In the genomic region with DNA sequence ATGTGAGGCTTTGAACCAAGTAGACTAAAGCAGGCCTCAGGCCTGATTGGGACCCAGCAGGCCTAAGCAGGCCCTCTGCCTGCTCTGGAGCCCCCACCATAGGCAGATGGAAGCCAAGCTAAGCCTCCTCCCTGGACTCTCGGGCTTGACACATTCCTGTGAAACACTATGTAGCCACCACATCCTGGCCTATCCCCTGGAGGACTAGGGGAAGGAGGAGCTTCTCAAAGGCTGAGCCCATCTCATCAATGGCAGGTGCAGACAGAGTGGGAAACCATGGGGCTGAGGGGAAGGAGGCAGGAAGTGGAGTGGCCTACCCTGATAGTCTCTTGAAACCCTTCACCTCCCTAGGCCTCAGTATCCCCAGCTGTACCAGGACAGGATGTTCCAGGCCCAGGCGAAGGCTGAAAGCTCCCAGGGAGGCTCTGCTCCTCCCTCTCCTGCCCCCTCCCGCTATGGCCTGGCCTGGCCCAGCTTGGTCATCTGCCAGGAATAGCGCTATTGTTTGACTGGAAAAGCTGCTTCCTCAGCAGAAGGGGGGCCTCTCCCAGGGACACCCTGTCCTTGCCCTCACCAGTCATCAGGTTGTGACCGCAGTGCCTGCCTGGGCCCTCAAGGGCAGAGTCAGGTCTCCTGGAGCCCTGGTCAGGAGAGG, we compare ENCODE assay signal across 8 cellular contexts. TPM values are rescaled to one million over a fixed set of nuclear protein-coding genes. Genes with fewer than 3 reads are reported as not detected.
A peak's percentile ranks its signal among the peaks of the same experiment; 100 is the strongest.
DNase-seq lines count a peak whose midpoint lies in the region; TF ChIP-seq lines count a peak whose summit lies in the region.

No MANE protein-coding gene starts in this region.

- H3K27ac ChIP-seq in urinary bladder (ENCODE audit: low read depth): peak overlapping the region; percentile 84

- DNase-seq in activated CD4-positive, alpha-beta T cell treated with anti-CD3 and anti-CD28 coated beads, Interleukin-2, amount 10 ng/mL, durations not matched to agents 24 days and 14 days: peak; percentile 74
- DNase-seq in activated CD4-positive, alpha-beta T cell treated with anti-CD3 and anti-CD28 coated beads for 48 hours: no peak
- DNase-seq in SHP77 treated with DMSO at 0.1 percent for 48 hours (lab: John Stamatoyannopoulos, UW): peak; percentile 83
- DNase-seq in epithelial cell of esophagus (ENCODE audit: low read depth): peak; percentile 73
- DNase-seq in midbrain (lab: John Stamatoyannopoulos, UW): peak; percentile 87
- DNase-seq in NCI-H1694 (lab: John Stamatoyannopoulos, UW): no peak
- no peak for DNase-seq in epidermal melanocyte (ENCODE audit: insufficient read length, low spot score)

- no peak overlapping the region for H3K4me3 Mint-ChIP-seq in activated CD4-positive, alpha-beta T cell treated with anti-CD3 and anti-CD28 coated beads, Interleukin-2, amount 10 ng/mL, durations not matched to agents 24 days and 14 days

- peaks cover 2% of the 10 kb centered on the region for H3K36me3 ChIP-seq in urinary bladder (ENCODE audit: insufficient read depth)

- no peaks in the 10 kb centered on the region for H3K27me3 Mint-ChIP-seq in activated CD4-positive, alpha-beta T cell treated with anti-CD3 and anti-CD28 coated beads, Interleukin-2, amount 10 ng/mL, durations not matched to agents 24 days and 14 days

- no peak for TF ChIP-seq CTCF in epithelial cell of esophagus (IDR thresholded peaks at IDR 0.05; ENCODE audit: insufficient read depth, low read depth, low read length, missing control alignments)

- H3K4me3 ChIP-seq in epithelial cell of esophagus (ENCODE audit: low read length) (no peak overlapping the region), urinary bladder (ENCODE audit: low read depth, low read length) (no peak overlapping the region)

- H3K36me3 Mint-ChIP-seq in activated CD4-positive, alpha-beta T cell treated with anti-CD3 and anti-CD28 coated beads, Interleukin-2, amount 10 ng/mL, durations not matched to agents 24 days and 14 days (ENCODE audit: low read depth): peaks cover 18% of the 10 kb centered on the region

- H3K4me1 Mint-ChIP-seq in activated CD4-positive, alpha-beta T cell treated with anti-CD3 and anti-CD28 coated beads, Interleukin-2, amount 10 ng/mL, durations not matched to agents 24 days and 14 days: peaks cover 37% of the 10 kb centered on the region

- no peaks in the 10 kb centered on the region for H3K4me1 ChIP-seq in urinary bladder (ENCODE audit: insufficient read depth)

- no peaks in the 10 kb centered on the region for H3K9me3 Mint-ChIP-seq in activated CD4-positive, alpha-beta T cell treated with anti-CD3 and anti-CD28 coated beads, Interleukin-2, amount 10 ng/mL, durations not matched to agents 24 days and 14 days

- peak overlapping the region; percentile 72 for H3K27ac Mint-ChIP-seq in activated CD4-positive, alpha-beta T cell treated with anti-CD3 and anti-CD28 coated beads, Interleukin-2, amount 10 ng/mL, durations not matched to agents 24 days and 14 days

- 14% methylated on average over 5 of the region's 5 CpGs for WGBS in urinary bladder

- intact Hi-C loops in activated CD4-positive, alpha-beta T cell treated with anti-CD3 and anti-CD28 coated beads, Interleukin-2, amount 10 ng/mL, durations not matched to agents 24 days and 14 days (cut with micrococcal nuclease): no loop called here

RNA-seq across cellular contexts. Expression of a gene that starts 1.5 kb away (rescaled TPM):
- 4.7 and 7.3 TPM in 2 replicates for total RNA-seq in activated CD4-positive, alpha-beta T cell treated with anti-CD3 and anti-CD28 coated beads, Interleukin-2, amount 10 ng/mL, durations not matched to agents 24 days and 14 days
- 7.5 TPM for total RNA-seq in urinary bladder
- polyA plus RNA-seq in urinary bladder: 21.7 TPM

RNA-seq across cellular contexts. Expression of a gene that starts 24.2 kb away (rescaled TPM):
- total RNA-seq in activated CD4-positive, alpha-beta T cell treated with anti-CD3 and anti-CD28 coated beads, Interleukin-2, amount 10 ng/mL, durations not matched to agents 24 days and 14 days: 61.0 and 62.8 TPM in 2 replicates
- 0.32 TPM for total RNA-seq in urinary bladder
- 1.3 TPM for polyA plus RNA-seq in urinary bladder

RNA-seq across cellular contexts. Expression of a gene that starts 35.9 kb away (rescaled TPM):
- total RNA-seq in activated CD4-positive, alpha-beta T cell treated with anti-CD3 and anti-CD28 coated beads, Interleukin-2, amount 10 ng/mL, durations not matched to agents 24 days and 14 days: 18.9 and 19.3 TPM in 2 replicates
- total RNA-seq in urinary bladder: 8.4 TPM
- polyA plus RNA-seq in urinary bladder: 31.7 TPM

RNA-seq across cellular contexts. Expression of a gene that starts 44.2 kb away (rescaled TPM):
- 509 and 511 TPM in 2 replicates for total RNA-seq in activated CD4-positive, alpha-beta T cell treated with anti-CD3 and anti-CD28 coated beads, Interleukin-2, amount 10 ng/mL, durations not matched to agents 24 days and 14 days
- total RNA-seq in urinary bladder: 4.8 TPM
- 1.1 TPM for polyA plus RNA-seq in urinary bladder

Comparison
In these comparisons a context has a peak if more than half of its experiments do, and no peak if none do; other contexts are left out.
1. DNase-seq: peak in activated CD4-positive, alpha-beta T cell treated with anti-CD3 and anti-CD28 coated beads, Interleukin-2, amount 10 ng/mL, durations not matched to agents 24 days and 14 days (single experiment), SHP77 treated with DMSO at 0.1 percent for 48 hours (single experiment), epithelial cell of esophagus (single experiment) and midbrain (single experiment); none in activated CD4-positive, alpha-beta T cell treated with anti-CD3 and anti-CD28 coated beads for 48 hours (single experiment), NCI-H1694 (single experiment) and epidermal melanocyte (single experiment).
2. RNA of a gene that starts 24.2 kb away (total RNA-seq): 61.0 to 62.8 TPM in activated CD4-positive, alpha-beta T cell treated with anti-CD3 and anti-CD28 coated beads, Interleukin-2, amount 10 ng/mL, durations not matched to agents 24 days and 14 days; 0.32 TPM in urinary bladder (single experiment); every median in the first group is over 10 times any median in the second.